18 cellular contexts compared by ENCODE assay signal in genomic region chr20:41532935-41533334, GRCh38.
"Had no signal": no experiment of that assay in that cellular context is flagged by ENCODE, and none has a peak within 500 bp of the region (broad histone marks: within the 10 kb centered on the region; RNA-seq: fewer than 3 reads in every experiment).

No MANE protein-coding gene starts in this region.

- H3K9me3 Mint-ChIP-seq: central memory CD8-positive, alpha-beta T cell had no signal

- H3K4me2 ChIP-seq: neural progenitor cell, smooth muscle cell had no signal

- H3K27me3 ChIP-seq: body of pancreas, neural progenitor cell, right lobe of liver, transverse colon, vagina had no signal

- H3K4me1 ChIP-seq: lower lobe of right lung, neural progenitor cell, vagina had no signal

- H3K27ac Mint-ChIP-seq: neural progenitor cell; T-helper 2 cell treated with Interferon-gamma antibody and Interleukin-4, amounts not matched to agents 5 μg/mL and 100 μg/mL, for 36 hours had no signal

- H3K27ac ChIP-seq: body of pancreas, epithelial cell of prostate, lower lobe of right lung, neural progenitor cell, right lobe of liver, transverse colon, vagina had no signal

- H2AFZ ChIP-seq: neural progenitor cell had no signal

- H3K4me3 Mint-ChIP-seq: central memory CD8-positive, alpha-beta T cell; mesothelial cell of epicardium; neural progenitor cell; T-helper 2 cell treated with Interferon-gamma antibody and Interleukin-4, amounts not matched to agents 5 μg/mL and 100 μg/mL, for 36 hours had no signal

- H3K27me3 Mint-ChIP-seq: central memory CD8-positive, alpha-beta T cell had no signal

- DNase-seq: activated CD4-positive, CD25-positive, alpha-beta regulatory T cell treated with anti-CD3 and anti-CD28 coated beads, Interleukin-2, amount 50 U/mL, for 72 hours; amygdala; cortex of kidney; effector CD4-positive, alpha-beta T cell; lower lobe of right lung; right lobe of liver; stimulated activated CD4-positive, alpha-beta T cell treated with anti-CD3 and anti-CD28 coated beads, Interleukin-4, amount 100 ng/mL, for 4 hours; stimulated activated CD8-positive, alpha-beta memory T cell treated with anti-CD3 and anti-CD28 coated beads, Interleukin-4, amount 100 ng/mL, for 48 hours; stimulated activated naive CD4-positive, alpha-beta T cell treated with Interleukin-2 at 50 U/mL for 16 hours; transverse colon had no signal

- H3K9ac ChIP-seq: neural progenitor cell had no signal

- H3K4me1 Mint-ChIP-seq: neural progenitor cell had no signal

- H3K9me3 ChIP-seq: body of pancreas, lower lobe of right lung, right lobe of liver, transverse colon, vagina had no signal
